2 cellular contexts compared by ENCODE assay signal in genomic region chr16:66924527-66925321, GRCh38.
TF ChIP-seq lines count a peak whose summit lies in the region.

No MANE protein-coding gene starts in this region.

TF ChIP-seq in GM23338, 12 proteins besides CTCF, POLR2A, EP300 and RAD21:
- TF ChIP-seq ZNF114 (CRISPR knock-in tag; IDR thresholded peaks at IDR 0.05), result no peak
- TF ChIP-seq STAT1 (IDR thresholded peaks at IDR 0.05; ENCODE audit: unreplicated experiment), result no peak
- no peak for TF ChIP-seq EZH2phosphoT487 (IDR thresholded peaks at IDR 0.05; ENCODE audit: unreplicated experiment)
- TF ChIP-seq, protein P1, sequence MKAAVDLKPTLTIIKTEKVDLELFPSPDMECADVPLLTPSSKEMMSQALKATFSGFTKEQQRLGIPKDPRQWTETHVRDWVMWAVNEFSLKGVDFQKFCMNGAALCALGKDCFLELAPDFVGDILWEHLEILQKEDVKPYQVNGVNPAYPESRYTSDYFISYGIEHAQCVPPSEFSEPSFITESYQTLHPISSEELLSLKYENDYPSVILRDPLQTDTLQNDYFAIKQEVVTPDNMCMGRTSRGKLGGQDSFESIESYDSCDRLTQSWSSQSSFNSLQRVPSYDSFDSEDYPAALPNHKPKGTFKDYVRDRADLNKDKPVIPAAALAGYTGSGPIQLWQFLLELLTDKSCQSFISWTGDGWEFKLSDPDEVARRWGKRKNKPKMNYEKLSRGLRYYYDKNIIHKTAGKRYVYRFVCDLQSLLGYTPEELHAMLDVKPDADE (IDR thresholded peaks at IDR 0.05), result no peak
- no peak for TF ChIP-seq EZH2 (IDR thresholded peaks at IDR 0.05; ENCODE audit: low read depth, unreplicated experiment)
- TF ChIP-seq ZNF331 (CRISPR knock-in tag; IDR thresholded peaks at IDR 0.05; ENCODE audit: low read depth), result no peak

TF ChIP-seq in endothelial cell of umbilical vein, 7 proteins besides CTCF, POLR2A, EP300 and RAD21:
- no peak for TF ChIP-seq MAX (IDR thresholded peaks at IDR 0.05; ENCODE audit: insufficient read depth, insufficient read length)
- no peak for TF ChIP-seq MYC (IDR thresholded peaks at IDR 0.05; ENCODE audit: low read depth, low read length)
- TF ChIP-seq POLR2AphosphoS5 (IDR thresholded peaks at IDR 0.05; ENCODE audit: insufficient read depth, low read depth, low read length), result no peak
- TF ChIP-seq JUN (IDR thresholded peaks at IDR 0.05; ENCODE audit: borderline replicate concordance, insufficient read depth, insufficient read length, low read depth), result no peak
- no peak for TF ChIP-seq EZH2 (IDR thresholded peaks at IDR 0.05; ENCODE audit: borderline replicate concordance, low read depth, low read length, severe bottlenecking)
- TF ChIP-seq GATA2 (IDR thresholded peaks at IDR 0.05; ENCODE audit: insufficient read depth, insufficient read length, low read depth, low read length), result no peak
- no peak for TF ChIP-seq FOS (IDR thresholded peaks at IDR 0.05; ENCODE audit: borderline replicate concordance, insufficient read depth, low read length)
TF ChIP-seq in endothelial cell of umbilical vein: peak in this region for 0.
